8 cellular contexts compared by ENCODE assay signal in genomic region chr2:53970095-53970897, GRCh38. TPM values are rescaled to one million over a fixed set of nuclear protein-coding genes. Genes with fewer than 3 reads are reported as not detected.
DNase-seq lines count a peak whose midpoint lies in the region; ATAC-seq and TF ChIP-seq lines count a peak whose summit lies in the region.

No MANE protein-coding gene starts in this region.

- CTCF ChIA-PET in HCT116 (lab: Charles Lee), result no interaction called here

- peaks cover 6 to 41% of the 10 kb centered on the region in 2 experiments for H3K4me1 ChIP-seq in HCT116 (ENCODE audit: control insufficient read depth in 1 of 2, insufficient read depth in 2 of 2, low read length in 2 of 2)
- H3K4me1 ChIP-seq in endocrine pancreas (ENCODE audit: control insufficient read depth, insufficient read depth, low read length), result peaks cover 8% of the 10 kb centered on the region
- peaks cover under 1% of the 10 kb centered on the region for H3K4me1 ChIP-seq in mesenchymal stem cell (ENCODE audit: control insufficient read depth, insufficient read depth, low read depth, low read length)

- intact Hi-C loops in HCT116 (cut with micrococcal nuclease), result no loop called here

- H4K91ac ChIP-seq in mesenchymal stem cell (ENCODE audit: low read length), result no peak overlapping the region

- no peaks in the 10 kb centered on the region for H3K36me3 ChIP-seq in HCT116 (ENCODE audit: control insufficient read depth in 1 of 2, insufficient read depth in 2 of 2, low read length in 2 of 2)
- H3K36me3 ChIP-seq in endocrine pancreas (ENCODE audit: control insufficient read depth, insufficient read depth, low read length), result no peaks in the 10 kb centered on the region
- H3K36me3 ChIP-seq in mesenchymal stem cell (ENCODE audit: control insufficient read depth in 1 of 2, insufficient read depth in 2 of 2, low read depth in 1 of 2, low read length in 2 of 2), result peaks cover 0 to 13% of the 10 kb centered on the region in 2 experiments

- peak overlapping the region; percentile 84 for H2BK15ac ChIP-seq in mesenchymal stem cell (ENCODE audit: low read depth, poor library complexity, severe bottlenecking)

- no peak for TF ChIP-seq POLR2A in HCT116 (IDR thresholded peaks at IDR 0.05; ENCODE audit: borderline replicate concordance, extremely low read depth, insufficient read depth, insufficient read length)

- H3K18ac ChIP-seq in mesenchymal stem cell (ENCODE audit: low read depth in 1 of 2, low read length in 2 of 2), result peak overlapping the region; percentile 75 to 94

- H2AFZ ChIP-seq in HCT116 (ENCODE audit: low read depth, low read length, poor library complexity, severe bottlenecking) (no peak overlapping the region), mesenchymal stem cell (ENCODE audit: low read depth, low read length) (peak overlapping the region; percentile 82)

- H3K79me1 ChIP-seq in mesenchymal stem cell (replicated peaks; ENCODE audit: low read length, poor library complexity, severe bottlenecking), result peaks cover 3% of the 10 kb centered on the region

- no peaks in the 10 kb centered on the region for H3K9me2 ChIP-seq in HCT116 (ENCODE audit: insufficient read depth)

- peak overlapping the region in 1 of 2 experiments; percentile 90 for H3K14ac ChIP-seq in mesenchymal stem cell (ENCODE audit: low read length in 2 of 2)

- no TSS peak for BruUV-seq in HCT116 (replicated peaks; lab: Mats Ljungman, UMichigan)

- H2BK12ac ChIP-seq in mesenchymal stem cell (ENCODE audit: low read length in 2 of 2), result peak overlapping the region in 1 of 2 experiments; percentile 72

- peak overlapping the region in 1 of 2 experiments; percentile 89 for H3K23ac ChIP-seq in mesenchymal stem cell (ENCODE audit: low read length in 2 of 2)

- H3K9me3 ChIP-seq in HCT116 (ENCODE audit: control insufficient read depth in 1 of 2, insufficient read depth in 1 of 2, low read depth in 1 of 2, low read length in 2 of 2) (no peaks in the 10 kb centered on the region), endocrine pancreas (ENCODE audit: control insufficient read depth, low read length) (no peaks in the 10 kb centered on the region), mesenchymal stem cell (ENCODE audit: control insufficient read depth, low read length) (no peaks in the 10 kb centered on the region)

- TF ChIP-seq CTCF in HCT116 (IDR thresholded peaks at IDR 0.05 in 2 of 3, conservative IDR thresholded peaks at IDR 0.05 in 1 of 3; ENCODE audit: borderline replicate concordance in 1 of 3, insufficient read depth in 1 of 3, low read depth in 2 of 3, low read length in 2 of 3), result no peak
- TF ChIP-seq CTCF in LNCaP clone FGC (IDR thresholded peaks at IDR 0.05; ENCODE audit: control insufficient read depth, extremely low read depth, insufficient read depth), result no peak

- peak; percentile 60 for ATAC-seq in HCT116

- H3K4me2 ChIP-seq in HCT116 (ENCODE audit: low read length) (peak overlapping the region; percentile 95), mesenchymal stem cell (ENCODE audit: low read length, poor library complexity, severe bottlenecking) (peak overlapping the region; percentile 79)

- peaks cover 61% of the 10 kb centered on the region for H3K79me2 ChIP-seq in HCT116 (ENCODE audit: insufficient read depth, low read length)

- H3K27me3 ChIP-seq in HCT116 (ENCODE audit: insufficient read depth, low read length), result no peaks in the 10 kb centered on the region
- no peaks in the 10 kb centered on the region for H3K27me3 ChIP-seq in endocrine pancreas (ENCODE audit: control insufficient read depth, insufficient read depth, low read length)
- no peaks in the 10 kb centered on the region for H3K27me3 ChIP-seq in mesenchymal stem cell (ENCODE audit: control insufficient read depth in 1 of 2, insufficient read depth in 1 of 2, low read length in 2 of 2)

- peaks cover 6% of the 10 kb centered on the region; the same call in 1 of the 2 replicates for H4K20me1 ChIP-seq in HCT116 (ENCODE audit: insufficient read depth)

- RAD21 ChIA-PET in HCT116 (lab: Charles Lee; ENCODE audit: low non-redundant PET in 1 of 2, low total read pairs in 2 of 2, uncharacterized antibody in 2 of 2, unreplicated experiment in 2 of 2), result no interaction called here

- H3K27ac ChIP-seq in HCT116 (ENCODE audit: low read depth, low read length) (peak overlapping the region; percentile 78), mesenchymal stem cell (ENCODE audit: low read length, poor library complexity, severe bottlenecking) (peak overlapping the region; percentile 81), temporal lobe (ENCODE audit: low read depth, low read length) (peak overlapping the region; percentile 84)

- peak overlapping the region; percentile 42 for H2BK120ac ChIP-seq in mesenchymal stem cell (ENCODE audit: low read depth, low read length)

- H3K4ac ChIP-seq in mesenchymal stem cell (ENCODE audit: low read depth in 1 of 2, low read length in 2 of 2), result peak overlapping the region in 1 of 2 experiments; percentile 75

- peak overlapping the region; percentile 83 to 90 for H3K4me3 ChIP-seq in HCT116 (replicated peaks in 1 of 2; ENCODE audit: low read depth in 1 of 2, low read length in 2 of 2)
- H3K4me3 ChIP-seq in LNCaP clone FGC (ENCODE audit: low read depth, low read length), result peak overlapping the region; percentile 84
- peak overlapping the region; percentile 100 for H3K4me3 ChIP-seq in endocrine pancreas (ENCODE audit: control insufficient read depth, insufficient read depth, low read length)
- H3K4me3 ChIP-seq in mesenchymal stem cell (ENCODE audit: insufficient read depth in 1 of 2, low read depth in 1 of 2, low read length in 2 of 2), result peak overlapping the region; percentile 96 to 99

- DNase-seq in NK-92 treated with Interleukin-12 subunit alpha and Interleukin-12 subunit beta, amount 100 ng/mL, for 24 hours (lab: John Stamatoyannopoulos, UW), result peak; percentile 31
- no peak for DNase-seq in NK-92 (lab: John Stamatoyannopoulos, UW; ENCODE audit: unreplicated experiment)
- no peak for DNase-seq in HCT116 (ENCODE audit: low read depth, low spot score)
- DNase-seq in LNCaP clone FGC (ENCODE audit: low read depth), result no peak
- DNase-seq in activated CD4-positive, CD25-positive, alpha-beta regulatory T cell treated with anti-CD3 and anti-CD28 coated beads, Interleukin-2, amount 50 U/mL, for 72 hours, result peak; percentile 34
- peak; percentile 70 for DNase-seq in mesenchymal stem cell

- H4K8ac ChIP-seq in mesenchymal stem cell (ENCODE audit: low read length), result peak overlapping the region; percentile 27

- peak overlapping the region; percentile 94 for H2BK5ac ChIP-seq in mesenchymal stem cell (ENCODE audit: low read depth, low read length, poor library complexity, severe bottlenecking)

- no peak for TF ChIP-seq RAD21 in HCT116 (IDR thresholded peaks at IDR 0.05; ENCODE audit: low read depth)

- H3K9ac ChIP-seq in HCT116 (ENCODE audit: low read length), result peak overlapping the region; percentile 97
- H3K9ac ChIP-seq in endocrine pancreas (ENCODE audit: control insufficient read depth, insufficient read depth, low read length), result peak overlapping the region; percentile 100
- peak overlapping the region; percentile 98 for H3K9ac ChIP-seq in mesenchymal stem cell (ENCODE audit: low read length)

- H2AK5ac ChIP-seq in mesenchymal stem cell (ENCODE audit: low read length, severe bottlenecking), result no peak overlapping the region

- POLR2A ChIA-PET in HCT116 (lab: Charles Lee), result interaction anchor here (0.8 to 1.0 kb wide), 2 partner anchors 9 to 10 kb away, joined by 3 read pairs; no protein-coding TSS in a partner anchor

- under 1% methylated on average over 37 of the region's 61 CpGs for WGBS in mesenchymal stem cell

TF ChIP-seq in HCT116, 20 proteins besides CTCF, POLR2A, EP300 and RAD21 (continues in another document):
- TF ChIP-seq REST (IDR thresholded peaks at IDR 0.05; ENCODE audit: low read depth) (no peak), FOSL1 (IDR thresholded peaks at IDR 0.05; ENCODE audit: low read depth) (no peak), ZNF274 (IDR thresholded peaks at IDR 0.05; ENCODE audit: low read depth, low read length) (no peak), POLR2AphosphoS5 (IDR thresholded peaks at IDR 0.05; ENCODE audit: low read depth, low read length) (no peak), CEBPB (IDR thresholded peaks at IDR 0.05; ENCODE audit: low read depth) (no peak), EZH2 (IDR thresholded peaks at IDR 0.05) (no peak), EZH2phosphoT487 (IDR thresholded peaks at IDR 0.05; ENCODE audit: borderline replicate concordance) (no peak)
- TF ChIP-seq, protein P1, sequence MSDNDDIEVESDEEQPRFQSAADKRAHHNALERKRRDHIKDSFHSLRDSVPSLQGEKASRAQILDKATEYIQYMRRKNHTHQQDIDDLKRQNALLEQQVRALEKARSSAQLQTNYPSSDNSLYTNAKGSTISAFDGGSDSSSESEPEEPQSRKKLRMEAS (IDR thresholded peaks at IDR 0.05), result no peak
- TF ChIP-seq, protein P2, sequence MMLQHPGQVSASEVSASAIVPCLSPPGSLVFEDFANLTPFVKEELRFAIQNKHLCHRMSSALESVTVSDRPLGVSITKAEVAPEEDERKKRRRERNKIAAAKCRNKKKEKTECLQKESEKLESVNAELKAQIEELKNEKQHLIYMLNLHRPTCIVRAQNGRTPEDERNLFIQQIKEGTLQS (IDR thresholded peaks at IDR 0.05), result no peak

RNA-seq across cellular contexts. Expression of gene PSME4, which starts 0.5 kb away (rescaled TPM):
- total RNA-seq in HCT116 (2021; ENCODE audit: unreplicated experiment), result 53.2 TPM
- polyA plus RNA-seq in HCT116 (2012), result 14.7 and 19.8 TPM in 2 replicates
- polyA plus RNA-seq in mesenchymal stem cell (2013, experiment 1 of 2), result 27.0 TPM
- polyA plus RNA-seq in mesenchymal stem cell (2013, experiment 2 of 2), result 26.9 TPM
- 31.0 TPM for total RNA-seq in temporal lobe

Comparison
In these comparisons a context has a peak if more than half of its experiments do, and no peak if none do; other contexts are left out.
1. DNase-seq: peak in NK-92 treated with Interleukin-12 subunit alpha and Interleukin-12 subunit beta, amount 100 ng/mL, for 24 hours (single experiment), activated CD4-positive, CD25-positive, alpha-beta regulatory T cell treated with anti-CD3 and anti-CD28 coated beads, Interleukin-2, amount 50 U/mL, for 72 hours (single experiment) and mesenchymal stem cell (single experiment); none in NK-92 (single experiment), HCT116 (single experiment) and LNCaP clone FGC (single experiment).
2. Peak in every context shown above with its lines, with median percentiles within 50 percentile points of each other: H3K27ac ChIP-seq, H3K4me3 ChIP-seq and H3K9ac ChIP-seq.